8 cellular contexts compared by ENCODE assay signal in genomic region chr20:63969851-63970713, GRCh38. TPM values are rescaled to one million over a fixed set of nuclear protein-coding genes. Genes with fewer than 3 reads are reported as not detected.
DNase-seq lines count a peak whose midpoint lies in the region; ATAC-seq and TF ChIP-seq lines count a peak whose summit lies in the region.

TSS of gene ZNF512B (minus strand) at chr20:63969930. CDS start at chr20:63967950, 1,980 bp downstream.

- WGBS in neuronal stem cell (ENCODE audit: extremely low coverage in 2 of 2, insufficient read length in 2 of 2, insufficient replicate concordance in 1 of 2), 2 donors = no CpG with 5 or more reads among the region's 70 CpGs

- H3K4me1 Mint-ChIP-seq in activated naive CD4-positive, alpha-beta T cell treated with anti-CD3 and anti-CD28 coated beads for 36 hours (ENCODE audit: low read depth) = peaks cover 21% of the 10 kb centered on the region

- peak within 1 kb of the TSS; percentile 61 for H2BK5ac ChIP-seq in neuronal stem cell (ENCODE audit: low read length)

- peaks cover 17% of the 10 kb centered on the region for H3K36me3 ChIP-seq in OCI-LY3 (replicated peaks; ENCODE audit: low read depth, low read length)
- H3K36me3 ChIP-seq in neuronal stem cell (replicated peaks in 1 of 2; ENCODE audit: control insufficient read depth in 2 of 2, insufficient read depth in 2 of 2, low read length in 2 of 2) = peaks cover 24 to 27% of the 10 kb centered on the region in 2 donors

- H3K79me2 ChIP-seq in OCI-LY3 (ENCODE audit: low read length) = peaks cover 16% of the 10 kb centered on the region

- TF ChIP-seq CTCF in AG09309 (IDR thresholded peaks at IDR 0.05; ENCODE audit: control insufficient read depth, insufficient read depth, low read depth, low read length, missing control alignments) = no peak
- no peak for TF ChIP-seq CTCF in OCI-LY3 (IDR thresholded peaks at IDR 0.05; ENCODE audit: low read depth, low read length)

- peak within 1 kb of the TSS; percentile 89 for H3K14ac ChIP-seq in neuronal stem cell (ENCODE audit: low read length)

- no peaks in the 10 kb centered on the region for H3K9me3 ChIP-seq in OCI-LY3 (ENCODE audit: insufficient read depth, low read length)
- H3K9me3 ChIP-seq in neuronal stem cell (replicated peaks in 1 of 2; ENCODE audit: control insufficient read depth in 2 of 2, insufficient read depth in 1 of 2, low read depth in 1 of 2, low read length in 2 of 2) = peaks cover 0 to 22% of the 10 kb centered on the region in 2 donors

- H3K9me3 Mint-ChIP-seq in activated naive CD4-positive, alpha-beta T cell treated with anti-CD3 and anti-CD28 coated beads for 36 hours = no peaks in the 10 kb centered on the region

- DNase-seq in AG09309 (ENCODE audit: low read depth) = no peak
- peak; percentile 62 for DNase-seq in GM19240 (ENCODE audit: insufficient read length, low spot score)
- peak; percentile 60 for DNase-seq in activated naive CD4-positive, alpha-beta T cell treated with anti-CD3 and anti-CD28 coated beads for 36 hours
- DNase-seq in globus pallidus (ENCODE audit: low spot score) = peak; percentile 44
- DNase-seq in neuronal stem cell (ENCODE audit: low spot score) = no peak
- DNase-seq in middle frontal gyrus (ENCODE audit: extremely low spot score, low spot score) = no peak

- H3K4me1 ChIP-seq in OCI-LY3 (ENCODE audit: low read length) = peaks cover 15% of the 10 kb centered on the region
- H3K4me1 ChIP-seq in neuronal stem cell (ENCODE audit: control insufficient read depth in 2 of 2, insufficient read depth in 1 of 2, low read depth in 1 of 2, low read length in 2 of 2) = peaks cover 11 to 13% of the 10 kb centered on the region in 2 donors

- intact Hi-C loops in activated naive CD4-positive, alpha-beta T cell treated with anti-CD3 and anti-CD28 coated beads for 36 hours (cut with micrococcal nuclease) = loop anchor here (2.0 kb wide), 1 partner anchor 389 kb away; no protein-coding TSS in a partner anchor

- ATAC-seq in GM21717 (IDR thresholded peaks at IDR 0.05; ENCODE audit: unreplicated experiment) = no peak

- H4K8ac ChIP-seq in neuronal stem cell (ENCODE audit: low read depth, low read length) = no peak within 1 kb of the TSS

- peak within 1 kb of the TSS; percentile 91 for H3K23ac ChIP-seq in neuronal stem cell (ENCODE audit: low read depth, low read length, poor library complexity)

- peak within 1 kb of the TSS; percentile 67 for H2BK15ac ChIP-seq in neuronal stem cell (ENCODE audit: low read length)

- no peaks in the 10 kb centered on the region for H3K27me3 Mint-ChIP-seq in activated naive CD4-positive, alpha-beta T cell treated with anti-CD3 and anti-CD28 coated beads for 36 hours (ENCODE audit: low read depth)

- H2AK5ac ChIP-seq in neuronal stem cell (ENCODE audit: low read depth, low read length) = peak within 1 kb of the TSS; percentile 88

- H3K9ac ChIP-seq in OCI-LY3 (ENCODE audit: low read length) = peak within 1 kb of the TSS; percentile 85
- H3K9ac ChIP-seq in neuronal stem cell (ENCODE audit: low read depth, low read length, poor library complexity) = peak within 1 kb of the TSS; percentile 95

- peaks cover 11% of the 10 kb centered on the region for H3K36me3 Mint-ChIP-seq in activated naive CD4-positive, alpha-beta T cell treated with anti-CD3 and anti-CD28 coated beads for 36 hours (ENCODE audit: low read depth)

- peak within 1 kb of the TSS; percentile 89 for H3K4ac ChIP-seq in neuronal stem cell (ENCODE audit: low read length)

- H4K20me1 ChIP-seq in OCI-LY3 (ENCODE audit: insufficient read depth, low read length) = no peaks in the 10 kb centered on the region

- H3K4me2 ChIP-seq in OCI-LY3 (ENCODE audit: low read length) (peak within 1 kb of the TSS; percentile 98), neuronal stem cell (ENCODE audit: insufficient read depth, low read length, poor library complexity, severe bottlenecking) (peak within 1 kb of the TSS; percentile 77)

- CTCF ChIA-PET in activated naive CD4-positive, alpha-beta T cell treated with anti-CD3 and anti-CD28 coated beads for 36 hours (lab: Charles Lee) = no interaction called here

- H3K27ac Mint-ChIP-seq in activated naive CD4-positive, alpha-beta T cell treated with anti-CD3 and anti-CD28 coated beads for 36 hours = peak within 1 kb of the TSS; percentile 79

- H3K4me3 ChIP-seq in AG09309 (ENCODE audit: control insufficient read depth, low read depth, low read length) (peak within 1 kb of the TSS; percentile 65), OCI-LY3 (ENCODE audit: low read length) (peak within 1 kb of the TSS; percentile 92), neuronal stem cell (ENCODE audit: low read length in 2 of 2) (peak within 1 kb of the TSS; percentile 71 to 81)

- peak within 1 kb of the TSS; percentile 96 for H3K18ac ChIP-seq in neuronal stem cell (ENCODE audit: low read length)

- 0 out of 2 replicates have a peak, but pooled peaks cover 4% of the 10 kb centered on the region for H3K27me3 ChIP-seq in OCI-LY3 (ENCODE audit: low read depth, low read length)
- H3K27me3 ChIP-seq in neuronal stem cell (ENCODE audit: control insufficient read depth in 3 of 3, insufficient read depth in 3 of 3, low read depth in 1 of 3, low read length in 3 of 3) = peaks cover 0 to 9% (median 0%) of the 10 kb centered on the region in 3 experiments

- peak within 1 kb of the TSS; percentile 73 for H2BK12ac ChIP-seq in neuronal stem cell (ENCODE audit: low read length)

- no peak within 1 kb of the TSS for H4K91ac ChIP-seq in neuronal stem cell (ENCODE audit: low read depth, low read length, poor library complexity)

- H3K27ac ChIP-seq in OCI-LY3 (ENCODE audit: low read length) (no peak within 1 kb of the TSS), neuronal stem cell (replicated peaks; ENCODE audit: low read length) (no peak within 1 kb of the TSS)

- peak within 1 kb of the TSS; percentile 80 for H3K4me3 Mint-ChIP-seq in activated naive CD4-positive, alpha-beta T cell treated with anti-CD3 and anti-CD28 coated beads for 36 hours

- H3K79me1 ChIP-seq in neuronal stem cell (ENCODE audit: low read depth, low read length) = peaks cover 4% of the 10 kb centered on the region

- H2AFZ ChIP-seq in OCI-LY3 (ENCODE audit: low read depth, low read length) (peak within 1 kb of the TSS; percentile 72; the same call in 1 of the 2 replicates), neuronal stem cell (ENCODE audit: low read length) (peak within 1 kb of the TSS; percentile 93)

- peak within 1 kb of the TSS; percentile 87 for H2BK120ac ChIP-seq in neuronal stem cell (ENCODE audit: low read depth, low read length)

RNA-seq across cellular contexts. Expression of gene ZNF512B, which starts in this region (rescaled TPM):
- 1 to 10 TPM; 7.9 to 8.3 TPM for total RNA-seq in activated naive CD4-positive, alpha-beta T cell treated with anti-CD3 and anti-CD28 coated beads for 36 hours
- polyA plus RNA-seq in neuronal stem cell (2013, experiment 1 of 2) = 7.8 TPM
- 7.3 TPM for polyA plus RNA-seq in neuronal stem cell (2013, experiment 2 of 2)

Comparison
In these comparisons a context has a peak if more than half of its experiments do, and no peak if none do; other contexts are left out.
1. DNase-seq: peak in GM19240 (single experiment), activated naive CD4-positive, alpha-beta T cell treated with anti-CD3 and anti-CD28 coated beads for 36 hours (single experiment) and globus pallidus (single experiment); none in AG09309 (single experiment), neuronal stem cell (single experiment) and middle frontal gyrus (single experiment).
2. Peak in every context shown above with its lines, with median percentiles within 50 percentile points of each other: H3K4me3 ChIP-seq.